ENCODE assay signal across 29 cellular contexts in the genomic region with DNA sequence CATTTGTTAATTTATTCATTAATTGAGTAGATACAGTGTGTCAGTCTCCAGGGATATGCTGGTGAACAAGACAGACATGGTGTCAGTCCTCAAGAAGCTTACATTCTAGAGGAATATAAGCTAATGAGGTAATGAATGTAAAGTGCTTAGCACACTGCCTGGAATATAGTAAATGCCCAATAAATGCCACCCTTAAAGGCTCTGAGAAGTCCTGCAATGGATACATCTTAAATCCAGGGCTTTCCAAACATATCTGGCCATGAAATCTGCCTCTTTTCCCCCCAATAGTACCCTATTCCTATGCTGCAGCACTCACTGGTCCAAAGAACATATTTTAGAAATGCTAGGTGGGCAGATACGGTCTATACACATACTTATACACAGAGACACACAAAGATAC.
"Had no signal": no experiment of that assay in that cellular context is flagged by ENCODE, and none has a peak within 500 bp of the region (broad histone marks: within the 10 kb centered on the region; RNA-seq: fewer than 3 reads in every experiment).

No MANE protein-coding gene starts in this region.

- H3K27me3 ChIP-seq: colonic mucosa had no signal

- DNase-seq: colonic mucosa; cortex of kidney; dermis blood vessel endothelial cell; dorsolateral prefrontal cortex; effector CD4-positive, alpha-beta T cell; effector CD8-positive, alpha-beta T cell; effector memory CD4-positive, alpha-beta T cell; effector memory CD8-positive, alpha-beta T cell; endodermal cell; erythroblast; esophagus squamous epithelium; foreskin fibroblast; foreskin keratinocyte; foreskin melanocyte; gastrocnemius medialis; glutamatergic neuron; head of caudate nucleus; heart left ventricle; heart right ventricle had no signal

- H3K4me2 ChIP-seq: hepatocyte had no signal

- H3K36me3 ChIP-seq: colonic mucosa, esophagus muscularis mucosa, esophagus squamous epithelium, gastrocnemius medialis, gastroesophageal sphincter, heart left ventricle, heart right ventricle had no signal

- FAIRE-seq: endometrium, endothelial cell of umbilical vein, frontal cortex had no signal

- H3K9me3 Mint-ChIP-seq: dendritic cell treated with granulocyte-macrophage colony-stimulating factor and Interleukin-4, amounts not matched to agents 40 ng/mL and 50 ng/mL, for 4 days; effector memory CD8-positive, alpha-beta T cell; endodermal cell had no signal

- H3K9me3 ChIP-seq: colonic mucosa, esophagus muscularis mucosa, esophagus squamous epithelium, gastrocnemius medialis, heart left ventricle, heart right ventricle had no signal

- ATAC-seq: effector memory CD8-positive, alpha-beta T cell; esophagus mucosa; foreskin keratinocyte; gastrocnemius medialis; gastroesophageal sphincter; heart left ventricle; heart right ventricle had no signal

- H3K79me2 ChIP-seq: hepatocyte had no signal

- H3K4me1 ChIP-seq: colonic mucosa, esophagus muscularis mucosa, foreskin keratinocyte, gastrocnemius medialis, gastroesophageal sphincter had no signal

- H3K27ac Mint-ChIP-seq: dendritic cell treated with granulocyte-macrophage colony-stimulating factor and Interleukin-4, amounts not matched to agents 40 ng/mL and 50 ng/mL, for 4 days; effector memory CD8-positive, alpha-beta T cell; endodermal cell had no signal

- H3K4me3 Mint-ChIP-seq: dendritic cell treated with granulocyte-macrophage colony-stimulating factor and Interleukin-4, amounts not matched to agents 40 ng/mL and 50 ng/mL, for 4 days; effector memory CD8-positive, alpha-beta T cell; endodermal cell had no signal

- H3K27ac ChIP-seq: colonic mucosa, coronary artery, dorsolateral prefrontal cortex, epithelial cell of prostate, esophagus muscularis mucosa, esophagus squamous epithelium, foreskin keratinocyte, gastrocnemius medialis, gastroesophageal sphincter, heart left ventricle, heart right ventricle, hepatocyte had no signal

- H2AFZ ChIP-seq: hepatocyte had no signal

- H3K4me3 ChIP-seq: colonic mucosa, coronary artery, dorsolateral prefrontal cortex, esophagus muscularis mucosa, esophagus squamous epithelium, gastrocnemius medialis, gastroesophageal sphincter, heart left ventricle, heart right ventricle, hepatocyte had no signal
